ENCODE assay signal across 7 cellular contexts in genomic region chr12:27142102-27142721, GRCh38. TPM values are rescaled to one million over a fixed set of nuclear protein-coding genes. Genes with fewer than 3 reads are reported as not detected.
A peak's percentile ranks its signal among the peaks of the same experiment; 100 is the strongest.
DNase-seq lines count a peak whose midpoint lies in the region; ATAC-seq and TF ChIP-seq lines count a peak whose summit lies in the region.

No MANE protein-coding gene starts in this region.

- POLR2A ChIA-PET in Panc1 (lab: Charles Lee), result interaction anchor here (0.6 kb wide), 1 partner anchor 115 kb away, joined by 4 read pairs; no protein-coding TSS in a partner anchor

- H3K9ac ChIP-seq in Karpas-422 (ENCODE audit: low read length), result no peak overlapping the region

- in situ Hi-C loops in G401 (cut with HindIII; ENCODE audit: low sequenced_read_pairs), result no loop called here
- in situ Hi-C loops in Panc1 (cut with HindIII; ENCODE audit: low pct_unique_long_range_greater_than_20kb, low sequenced_read_pairs), result no loop called here

- H3K79me2 ChIP-seq in Karpas-422 (ENCODE audit: low read length), result no peaks in the 10 kb centered on the region

- H3K27me3 ChIP-seq in Karpas-422 (ENCODE audit: low read length) (no peaks in the 10 kb centered on the region), Panc1 (ENCODE audit: control insufficient read depth, insufficient read depth, low read length) (no peaks in the 10 kb centered on the region), left ventricle myocardium inferior (ENCODE audit: low read depth) (no peaks in the 10 kb centered on the region)

- H3K9me3 ChIP-seq in Karpas-422 (ENCODE audit: low read length), result no peaks in the 10 kb centered on the region
- no peaks in the 10 kb centered on the region for H3K9me3 ChIP-seq in Panc1 (ENCODE audit: control insufficient read depth, insufficient read depth, low read depth, low read length)
- H3K9me3 ChIP-seq in left ventricle myocardium inferior (replicated peaks), result no peaks in the 10 kb centered on the region

- H3K36me3 ChIP-seq in Karpas-422 (ENCODE audit: insufficient read depth, low read length), result no peaks in the 10 kb centered on the region
- no peaks in the 10 kb centered on the region for H3K36me3 ChIP-seq in Panc1 (ENCODE audit: control insufficient read depth, insufficient read depth, low read length)
- no peaks in the 10 kb centered on the region for H3K36me3 ChIP-seq in left ventricle myocardium inferior

- peak; percentile 96 for TF ChIP-seq CTCF in Panc1 (IDR thresholded peaks at IDR 0.05)
- TF ChIP-seq CTCF in left ventricle myocardium inferior (IDR thresholded peaks at IDR 0.05; ENCODE audit: borderline replicate concordance), result peak; percentile 86

- no peak overlapping the region for H3K27ac ChIP-seq in Karpas-422 (ENCODE audit: low read length)
- no peak overlapping the region for H3K27ac ChIP-seq in Panc1 (ENCODE audit: low read length)
- no peak overlapping the region for H3K27ac ChIP-seq in left ventricle myocardium inferior (replicated peaks)

- intact Hi-C loops in Panc1 (cut with micrococcal nuclease; ENCODE audit: unreplicated experiment), result loop anchor here (5.0 kb wide), 2 partner anchors 100 to 165 kb away; no protein-coding TSS in a partner anchor
- intact Hi-C loops in left ventricle myocardium inferior (cut with micrococcal nuclease), result no loop called here

- no peak overlapping the region for H2AFZ ChIP-seq in Karpas-422 (ENCODE audit: low read length)

- H3K4me3 ChIP-seq in Karpas-422 (ENCODE audit: low read length) (no peak overlapping the region), Panc1 (ENCODE audit: low read depth in 2 of 2, low read length in 2 of 2) (no peak overlapping the region), left ventricle myocardium inferior (no peak overlapping the region)

- H3K9me2 ChIP-seq in Karpas-422 (replicated peaks; ENCODE audit: insufficient read depth, low read length), result no peaks in the 10 kb centered on the region

- ATAC-seq in Panc1, result peak; percentile 100

- peak; percentile 60 for DNase-seq in G401 (ENCODE audit: low spot score)
- DNase-seq in Karpas-422, result peak; percentile 80
- peak; percentile 81 for DNase-seq in Panc1 (ENCODE audit: low read depth, low spot score)
- peak; percentile 41 for DNase-seq in amniotic stem cell (lab: John Stamatoyannopoulos, UW)
- DNase-seq in left ventricle myocardium inferior, result no peak
- peak; percentile 75 for DNase-seq in renal cortical epithelial cell (ENCODE audit: low read depth)
- no peak for DNase-seq in effector CD8-positive, alpha-beta T cell (lab: John Stamatoyannopoulos, UW)

- CTCF ChIA-PET in Panc1 (lab: Charles Lee), result interaction anchor here (0.7 kb wide), 1 partner anchor 164 kb away, joined by 5 read pairs; no protein-coding TSS in a partner anchor

- H3K4me1 ChIP-seq in Karpas-422 (ENCODE audit: low read length) (no peaks in the 10 kb centered on the region), Panc1 (ENCODE audit: control insufficient read depth, insufficient read depth, low read length) (no peaks in the 10 kb centered on the region), left ventricle myocardium inferior (peaks cover 19% of the 10 kb centered on the region)

- H3K4me2 ChIP-seq in Karpas-422 (ENCODE audit: low read depth, low read length, poor library complexity, severe bottlenecking), result no peak overlapping the region

- BruUV-seq in Panc1 (replicated peaks; lab: Mats Ljungman, UMichigan), result no TSS peak

- H4K20me1 ChIP-seq in Karpas-422 (ENCODE audit: insufficient read depth, low read depth, low read length), result no peaks in the 10 kb centered on the region

RNA-seq across cellular contexts. Expression of gene C12orf71, which starts 59.8 kb away (rescaled TPM):
- not detected in 2 replicates for total RNA-seq in G401 (2014; rRNA removed; shearing (Covaris generic))
- total RNA-seq in Karpas-422 (2014; rRNA removed; shearing (Covaris generic); ENCODE audit: low replicate concordance), result not detected in 2 replicates
- total RNA-seq in Panc1 (2021; ENCODE audit: unreplicated experiment), result not detected
- polyA plus RNA-seq in Panc1 (2012; ENCODE audit: insufficient read length), result not detected
- total RNA-seq in left ventricle myocardium inferior, result not detected
- total RNA-seq in renal cortical epithelial cell, result not detected in 2 replicates

Comparison
In these comparisons a context has a peak if more than half of its experiments do, and no peak if none do; other contexts are left out.
1. DNase-seq: peak in G401 (single experiment), Karpas-422 (single experiment), Panc1 (single experiment), amniotic stem cell (single experiment) and renal cortical epithelial cell (single experiment); none in left ventricle myocardium inferior (single experiment) and effector CD8-positive, alpha-beta T cell (single experiment).